In the genomic region with DNA sequence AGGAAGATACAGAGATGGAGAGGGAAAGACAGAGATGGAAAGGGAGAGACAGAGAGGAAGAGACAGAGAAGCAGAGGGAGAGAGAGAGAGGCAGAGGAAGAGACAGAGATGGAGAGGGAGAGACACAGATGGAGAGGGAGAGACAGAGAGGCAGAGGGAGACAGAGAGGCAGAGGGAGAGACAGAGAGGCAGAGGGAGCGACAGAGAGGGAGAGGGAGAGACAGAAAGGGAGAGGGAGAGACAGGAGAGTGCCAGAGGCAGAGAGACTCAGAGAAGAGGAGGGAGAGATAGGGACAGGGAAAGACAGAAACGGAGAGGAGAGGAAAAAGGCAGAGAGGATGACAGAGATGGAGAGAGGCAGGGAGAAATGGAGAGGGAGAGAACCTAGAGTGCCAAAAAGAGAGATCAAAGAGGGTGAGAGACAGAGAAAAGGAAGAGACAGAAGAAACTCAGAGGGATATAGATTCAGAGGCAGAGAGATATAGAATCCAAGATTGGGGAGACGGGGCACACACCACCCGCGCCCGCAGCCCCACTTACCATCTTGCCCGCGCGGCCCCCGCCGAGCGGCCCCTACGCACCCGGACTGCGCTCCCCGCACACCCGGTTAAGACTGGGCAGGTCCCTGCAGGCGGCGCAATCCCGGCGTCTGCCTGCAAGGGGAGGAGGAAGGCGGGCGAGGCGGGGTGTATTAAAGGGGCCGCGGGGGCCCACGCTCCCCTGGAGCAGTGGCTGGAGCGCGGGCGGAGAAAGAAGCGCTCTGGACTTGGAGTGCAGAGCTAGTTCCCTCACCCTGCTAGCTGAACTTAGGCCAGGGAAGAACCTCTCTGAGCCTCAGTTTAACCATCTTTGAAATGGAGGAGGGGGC, we compare ENCODE assay signal across 17 cellular contexts. TPM values are rescaled to one million over a fixed set of nuclear protein-coding genes. Genes with fewer than 3 reads are reported as not detected.
DNase-seq lines count a peak whose midpoint lies in the region; ATAC-seq and TF ChIP-seq lines count a peak whose summit lies in the region.
"Had no signal": no experiment of that assay in that cellular context is flagged by ENCODE, and none has a peak within 500 bp of the region (broad histone marks: within the 10 kb centered on the region; RNA-seq: fewer than 3 reads in every experiment).

No MANE protein-coding gene starts in this region.

- WGBS in HUES64 = 3% methylated on average over 31 of the region's 31 CpGs

- TF ChIP-seq RAD21 in neural cell (conservative IDR thresholded peaks at IDR 0.05) = no peak

- H3K36me3 ChIP-seq in HUES64 (ENCODE audit: insufficient read depth, low read length) (no peaks in the 10 kb centered on the region), endocrine pancreas (ENCODE audit: control insufficient read depth, insufficient read depth, low read length) (no peaks in the 10 kb centered on the region), neural cell (ENCODE audit: insufficient read depth, low read length) (no peaks in the 10 kb centered on the region)
- H3K36me3 ChIP-seq: HAP-1, thoracic aorta had no signal

- no peaks in the 10 kb centered on the region for H3K9me3 ChIP-seq in HUES64 (ENCODE audit: insufficient read depth, low read depth, low read length)
- no peaks in the 10 kb centered on the region for H3K9me3 ChIP-seq in endocrine pancreas (ENCODE audit: control insufficient read depth, low read length)
- no peaks in the 10 kb centered on the region for H3K9me3 ChIP-seq in neural cell (ENCODE audit: low read length)
- H3K9me3 ChIP-seq: Caco-2, HAP-1, thoracic aorta had no signal

- DNase-seq in ELF-1 (ENCODE audit: low read depth, low spot score) = peak; percentile 16
- no peak for DNase-seq in GOT3 (lab: John Stamatoyannopoulos, UW)
- DNase-seq: activated CD8-positive, alpha-beta memory T cell treated with anti-CD3 and anti-CD28 coated beads, Interleukin-2, amount 50 U/mL, for 48 hours; aorta; Caco-2; hippocampal formation; NCI-H1417 treated with DMSO at 0.1 percent for 48 hours had no signal

- H2AFZ ChIP-seq in neural cell (ENCODE audit: low read depth, low read length) = no peak overlapping the region

- H3K27me3 ChIP-seq in HUES64 (ENCODE audit: insufficient read depth, low read length) = peaks cover 33% of the 10 kb centered on the region
- peaks cover 7% of the 10 kb centered on the region for H3K27me3 ChIP-seq in endocrine pancreas (ENCODE audit: control insufficient read depth, insufficient read depth, low read length)
- peaks cover 19% of the 10 kb centered on the region for H3K27me3 ChIP-seq in neural cell (ENCODE audit: insufficient read depth, low read depth, low read length)

- H3K4me3 ChIP-seq in HUES64 (ENCODE audit: low read length) (peak overlapping the region; percentile 72), endocrine pancreas (ENCODE audit: control insufficient read depth, insufficient read depth, low read length) (peak overlapping the region; percentile 34), neural cell (ENCODE audit: low read length) (peak overlapping the region; percentile 52)
- H3K4me3 ChIP-seq: HAP-1 had no signal

- H3K9ac ChIP-seq in HUES64 (ENCODE audit: low read depth, low read length) (no peak overlapping the region), endocrine pancreas (ENCODE audit: control insufficient read depth, insufficient read depth, low read length) (no peak overlapping the region), neural cell (ENCODE audit: low read length) (peak overlapping the region; percentile 36)

- H3K4me2 ChIP-seq in neural cell (ENCODE audit: low read length) = no peak overlapping the region

- H3K79me2 ChIP-seq in neural cell (replicated peaks; ENCODE audit: insufficient read depth, low read length) = no peaks in the 10 kb centered on the region

- H3F3A ChIP-seq in neural cell (ENCODE audit: insufficient read depth, low read length, poor library complexity, severe bottlenecking) = no peaks in the 10 kb centered on the region

- H3K27ac ChIP-seq in HUES64 (ENCODE audit: low read depth, low read length) (no peak overlapping the region), neural cell (ENCODE audit: low read length) (no peak overlapping the region)
- H3K27ac ChIP-seq: thoracic aorta, VCaP had no signal

- H3K9me2 ChIP-seq in neural cell (ENCODE audit: insufficient read depth, low read length) = no peaks in the 10 kb centered on the region

- H3K4me1 ChIP-seq in HUES64 (ENCODE audit: insufficient read depth, low read length) = no peaks in the 10 kb centered on the region
- H3K4me1 ChIP-seq in endocrine pancreas (ENCODE audit: control insufficient read depth, insufficient read depth, low read length) = no peaks in the 10 kb centered on the region
- H3K4me1 ChIP-seq: Caco-2, HAP-1 had no signal

- ATAC-seq in GM18873 (IDR thresholded peaks at IDR 0.05; ENCODE audit: low FRiP score, unreplicated experiment) (no peak), GM18511 (IDR thresholded peaks at IDR 0.05; ENCODE audit: unreplicated experiment) (no peak), esophagus mucosa (no peak)

- TF ChIP-seq CTCF in neural cell (IDR thresholded peaks at IDR 0.05; ENCODE audit: poor library complexity, severe bottlenecking) = no peak

- H4K20me1 ChIP-seq in neural cell (ENCODE audit: insufficient read depth) = no peaks in the 10 kb centered on the region

- TF ChIP-seq EP300 in neural cell (conservative IDR thresholded peaks at IDR 0.05; ENCODE audit: poor library complexity, severe bottlenecking) = no peak

TF ChIP-seq in neural cell, 6 proteins besides CTCF, POLR2A, EP300 and RAD21:
- TF ChIP-seq MXI1 (conservative IDR thresholded peaks at IDR 0.05; ENCODE audit: poor library complexity, severe bottlenecking) (no peak), EZH2 (IDR thresholded peaks at IDR 0.05; ENCODE audit: borderline replicate concordance, insufficient read depth, low read length, poor library complexity, severe bottlenecking) (no peak), POLR2AphosphoS5 (IDR thresholded peaks at IDR 0.05) (no peak), SMC3 (conservative IDR thresholded peaks at IDR 0.05; ENCODE audit: poor library complexity) (no peak), TAF1 (IDR thresholded peaks at IDR 0.05; ENCODE audit: low read depth) (no peak)
- TF ChIP-seq, protein P1, sequence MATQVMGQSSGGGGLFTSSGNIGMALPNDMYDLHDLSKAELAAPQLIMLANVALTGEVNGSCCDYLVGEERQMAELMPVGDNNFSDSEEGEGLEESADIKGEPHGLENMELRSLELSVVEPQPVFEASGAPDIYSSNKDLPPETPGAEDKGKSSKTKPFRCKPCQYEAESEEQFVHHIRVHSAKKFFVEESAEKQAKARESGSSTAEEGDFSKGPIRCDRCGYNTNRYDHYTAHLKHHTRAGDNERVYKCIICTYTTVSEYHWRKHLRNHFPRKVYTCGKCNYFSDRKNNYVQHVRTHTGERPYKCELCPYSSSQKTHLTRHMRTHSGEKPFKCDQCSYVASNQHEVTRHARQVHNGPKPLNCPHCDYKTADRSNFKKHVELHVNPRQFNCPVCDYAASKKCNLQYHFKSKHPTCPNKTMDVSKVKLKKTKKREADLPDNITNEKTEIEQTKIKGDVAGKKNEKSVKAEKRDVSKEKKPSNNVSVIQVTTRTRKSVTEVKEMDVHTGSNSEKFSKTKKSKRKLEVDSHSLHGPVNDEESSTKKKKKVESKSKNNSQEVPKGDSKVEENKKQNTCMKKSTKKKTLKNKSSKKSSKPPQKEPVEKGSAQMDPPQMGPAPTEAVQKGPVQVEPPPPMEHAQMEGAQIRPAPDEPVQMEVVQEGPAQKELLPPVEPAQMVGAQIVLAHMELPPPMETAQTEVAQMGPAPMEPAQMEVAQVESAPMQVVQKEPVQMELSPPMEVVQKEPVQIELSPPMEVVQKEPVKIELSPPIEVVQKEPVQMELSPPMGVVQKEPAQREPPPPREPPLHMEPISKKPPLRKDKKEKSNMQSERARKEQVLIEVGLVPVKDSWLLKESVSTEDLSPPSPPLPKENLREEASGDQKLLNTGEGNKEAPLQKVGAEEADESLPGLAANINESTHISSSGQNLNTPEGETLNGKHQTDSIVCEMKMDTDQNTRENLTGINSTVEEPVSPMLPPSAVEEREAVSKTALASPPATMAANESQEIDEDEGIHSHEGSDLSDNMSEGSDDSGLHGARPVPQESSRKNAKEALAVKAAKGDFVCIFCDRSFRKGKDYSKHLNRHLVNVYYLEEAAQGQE (IDR thresholded peaks at IDR 0.05; ENCODE audit: borderline replicate concordance) = no peak
TF ChIP-seq in neural cell: peak in this region for 0.

RNA-seq across cellular contexts. Expression of a gene that starts 10.7 kb away (rescaled TPM):
- polyA plus RNA-seq in HUES64 (2013, experiment 1 of 2) = 1.7 TPM
- 4.0 TPM for polyA plus RNA-seq in HUES64 (2013, experiment 2 of 2)
- polyA plus RNA-seq in neural cell = not detected in 2 replicates
- polyA minus RNA-seq in neural cell = 0.49 TPM in 1 of 2 replicates, not detected in the other
- not detected for total RNA-seq in esophagus mucosa

RNA-seq across cellular contexts. Expression of a gene that starts 50.7 kb away (rescaled TPM):
- 1.4 TPM for polyA plus RNA-seq in HUES64 (2013, experiment 1 of 2)
- polyA plus RNA-seq in HUES64 (2013, experiment 2 of 2) = 1.8 TPM
- polyA plus RNA-seq in neural cell = 52.1 and 59.5 TPM in 2 replicates
- polyA minus RNA-seq in neural cell = 170 and 183 TPM in 2 replicates
- total RNA-seq in esophagus mucosa = not detected
- total RNA-seq: aorta, Caco-2, SK-MEL-5, thoracic aorta had no signal
- polyA plus RNA-seq: aorta had no signal

RNA-seq across cellular contexts. Expression of a gene that starts 57.9 kb away (rescaled TPM):
- polyA plus RNA-seq in HUES64 (2013, experiment 1 of 2) = 34.6 TPM
- polyA plus RNA-seq in HUES64 (2013, experiment 2 of 2) = 35.8 TPM
- 82.0 and 85.8 TPM in 2 replicates for polyA plus RNA-seq in neural cell
- polyA minus RNA-seq in neural cell = 45.5 and 50.6 TPM in 2 replicates
- total RNA-seq in esophagus mucosa = 26.5 TPM

RNA-seq across cellular contexts. Expression of a gene that starts 58.2 kb away (rescaled TPM):
- 16.7 TPM for polyA plus RNA-seq in HUES64 (2013, experiment 1 of 2)
- polyA plus RNA-seq in HUES64 (2013, experiment 2 of 2) = 17.7 TPM
- polyA plus RNA-seq in neural cell = 47.2 and 48.3 TPM in 2 replicates
- 71.6 and 81.7 TPM in 2 replicates for polyA minus RNA-seq in neural cell
- 33.4 TPM for total RNA-seq in esophagus mucosa

RNA-seq across cellular contexts. Expression of a gene that starts 59.2 kb away (rescaled TPM):
- 9.9 TPM for polyA plus RNA-seq in HUES64 (2013, experiment 1 of 2)
- 9.6 TPM for polyA plus RNA-seq in HUES64 (2013, experiment 2 of 2)
- 15.1 and 21.6 TPM in 2 replicates for polyA plus RNA-seq in neural cell
- 5.8 and 6.1 TPM in 2 replicates for polyA minus RNA-seq in neural cell
- total RNA-seq in esophagus mucosa = 14.8 TPM
